In the genomic region with DNA sequence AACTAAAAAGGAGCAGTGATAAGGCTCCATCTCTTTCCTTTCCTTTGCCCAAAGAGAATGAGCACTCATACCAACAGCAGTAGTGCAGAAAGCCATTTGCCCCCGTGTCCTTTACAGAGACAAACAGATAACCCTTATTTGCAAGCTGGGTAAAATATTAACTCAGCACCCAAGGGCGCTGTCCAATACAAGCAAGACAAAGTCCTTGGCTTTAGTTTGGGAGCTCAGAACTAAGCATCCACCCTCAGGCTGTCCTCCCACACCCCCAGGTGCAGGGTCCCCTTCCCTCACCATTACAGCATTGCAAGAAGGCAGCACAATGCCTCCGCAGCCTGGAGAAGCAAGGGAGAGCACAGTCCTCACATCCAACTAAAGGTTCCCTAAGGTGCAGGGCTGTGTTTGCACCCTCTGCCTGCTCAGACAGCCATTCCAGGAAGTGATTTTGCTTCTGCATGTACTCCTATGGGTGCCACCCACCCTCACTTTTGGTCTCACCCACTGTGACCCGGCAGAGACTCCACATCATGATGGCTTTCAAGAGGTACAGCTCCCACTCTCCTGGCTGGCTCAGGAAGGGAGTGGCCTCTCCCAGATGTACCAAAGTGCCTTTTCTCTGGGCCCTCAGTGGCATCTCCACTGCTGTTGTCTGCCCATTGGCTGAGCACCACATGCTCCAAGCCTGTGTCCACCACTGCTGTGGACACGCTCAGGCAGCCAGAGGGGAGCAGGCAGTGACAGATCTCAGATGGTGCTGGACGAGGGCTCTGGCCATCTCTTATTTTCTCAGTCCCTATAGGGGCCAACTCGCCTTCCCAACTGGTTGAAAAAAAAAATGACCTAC, we compare ENCODE assay signal across 12 cellular contexts. TPM values are rescaled to one million over a fixed set of nuclear protein-coding genes. Genes with fewer than 3 reads are reported as not detected.
DNase-seq lines count a peak whose midpoint lies in the region; ATAC-seq, FAIRE-seq and TF ChIP-seq lines count a peak whose summit lies in the region.
"Had no signal": no experiment of that assay in that cellular context is flagged by ENCODE, and none has a peak within 500 bp of the region (broad histone marks: within the 10 kb centered on the region; RNA-seq: fewer than 3 reads in every experiment).

No MANE protein-coding gene starts in this region.

- H3K9me3 ChIP-seq in duodenal mucosa (ENCODE audit: control insufficient read depth in 1 of 2, low read length in 2 of 2), result no peaks in the 10 kb centered on the region
- no peaks in the 10 kb centered on the region for H3K9me3 ChIP-seq in A673 (ENCODE audit: low read depth, low read length, poor library complexity, severe bottlenecking)
- H3K9me3 ChIP-seq in WERI-Rb-1 (ENCODE audit: severe bottlenecking), result no peaks in the 10 kb centered on the region
- H3K9me3 ChIP-seq: thyroid gland had no signal

- BruUV-seq in A673 (replicated peaks; lab: Mats Ljungman, UMichigan), result no TSS peak

- H3K4me3 ChIP-seq in duodenal mucosa (ENCODE audit: low read depth in 1 of 2, low read length in 2 of 2) (peak overlapping the region; percentile 28 to 42), A673 (ENCODE audit: low read depth, low read length, poor library complexity, severe bottlenecking) (no peak overlapping the region), WERI-Rb-1 (ENCODE audit: low read depth, low read length) (no peak overlapping the region)
- H3K4me3 ChIP-seq: thyroid gland had no signal

- POLR2A ChIA-PET in A673 (lab: Charles Lee; ENCODE audit: low non-redundant PET), result no interaction called here

- DNase-seq in GM12892 (ENCODE audit: insufficient read length) (no peak), A673 (ENCODE audit: low spot score) (no peak), SIG-M5 (lab: John Stamatoyannopoulos, UW) (no peak), HuH-7 (ENCODE audit: low spot score) (no peak), WERI-Rb-1 (no peak)
- DNase-seq: CD4-positive, CD25-positive, alpha-beta regulatory T cell; NCI-H510A treated with DMSO at 0.1 percent for 48 hours; nucleus accumbens; thyroid gland had no signal

- TF ChIP-seq CTCF in A673 (conservative IDR thresholded peaks at IDR 0.05; ENCODE audit: low read depth, low read length) (no peak), WERI-Rb-1 (IDR thresholded peaks at IDR 0.05; ENCODE audit: low read depth, low read length) (no peak)

- H3K27ac ChIP-seq in duodenal mucosa (ENCODE audit: low read depth, low read length), result no peak overlapping the region
- no peak overlapping the region for H3K27ac ChIP-seq in A673 (ENCODE audit: low read depth, low read length, poor library complexity, severe bottlenecking)
- no peak overlapping the region for H3K27ac ChIP-seq in WERI-Rb-1
- H3K27ac ChIP-seq: thyroid gland had no signal

- no peak overlapping the region for H3K9ac ChIP-seq in duodenal mucosa (ENCODE audit: low read depth in 1 of 2, low read length in 2 of 2)

- peaks cover 41 to 54% of the 10 kb centered on the region in 2 donors for H3K4me1 ChIP-seq in duodenal mucosa (ENCODE audit: control insufficient read depth in 1 of 2, insufficient read depth in 2 of 2, low read length in 2 of 2)
- peaks cover 33% of the 10 kb centered on the region for H3K4me1 ChIP-seq in A673 (ENCODE audit: insufficient read depth, low read length, poor library complexity, severe bottlenecking)

- H3K27me3 ChIP-seq in duodenal mucosa (ENCODE audit: control insufficient read depth in 1 of 2, insufficient read depth in 2 of 2, low read length in 2 of 2) (no peaks in the 10 kb centered on the region), A673 (replicated peaks; ENCODE audit: insufficient read depth, low read depth, low read length, poor library complexity) (no peaks in the 10 kb centered on the region), WERI-Rb-1 (ENCODE audit: insufficient read depth, low read depth, severe bottlenecking) (no peaks in the 10 kb centered on the region)
- H3K27me3 ChIP-seq: thyroid gland had no signal

- H3K36me3 ChIP-seq in duodenal mucosa (ENCODE audit: control insufficient read depth in 1 of 2, insufficient read depth in 2 of 2, low read length in 2 of 2), result no peaks in the 10 kb centered on the region
- no peaks in the 10 kb centered on the region for H3K36me3 ChIP-seq in A673 (ENCODE audit: insufficient read depth, low read length, poor library complexity, severe bottlenecking)
- H3K36me3 ChIP-seq in WERI-Rb-1, result no peaks in the 10 kb centered on the region
- H3K36me3 ChIP-seq: thyroid gland had no signal

- CTCF ChIA-PET in A673 (lab: Charles Lee), result no interaction called here

- ATAC-seq in GM21423 (IDR thresholded peaks at IDR 0.05; ENCODE audit: unreplicated experiment) (peak; percentile 11), HG03097 (IDR thresholded peaks at IDR 0.05; ENCODE audit: low FRiP score, unreplicated experiment) (peak; percentile 16)

- intact Hi-C loops in A673 (cut with micrococcal nuclease; ENCODE audit: unreplicated experiment), result no loop called here

- peak; percentile 14 for FAIRE-seq in GM12892 (lab: Jason Lieb, UNC)

- no peak for TF ChIP-seq POLR2A in GM12892 (IDR thresholded peaks at IDR 0.05; ENCODE audit: low read depth, low read length)

RNA-seq across cellular contexts. Expression of a gene that starts 34.1 kb away (rescaled TPM):
- polyA plus RNA-seq in GM12892 (2012; ENCODE audit: missing spikeins), result 4.3 TPM
- 136 and 139 TPM in 2 replicates for total RNA-seq in A673 (2021)

Comparison
In these comparisons a context has a peak if more than half of its experiments do, and no peak if none do; other contexts are left out.
1. H3K4me3 ChIP-seq: peak in duodenal mucosa (2 of 2); none in A673 (single experiment) and WERI-Rb-1 (single experiment).